1 cellular context compared by ENCODE assay signal in the genomic region with DNA sequence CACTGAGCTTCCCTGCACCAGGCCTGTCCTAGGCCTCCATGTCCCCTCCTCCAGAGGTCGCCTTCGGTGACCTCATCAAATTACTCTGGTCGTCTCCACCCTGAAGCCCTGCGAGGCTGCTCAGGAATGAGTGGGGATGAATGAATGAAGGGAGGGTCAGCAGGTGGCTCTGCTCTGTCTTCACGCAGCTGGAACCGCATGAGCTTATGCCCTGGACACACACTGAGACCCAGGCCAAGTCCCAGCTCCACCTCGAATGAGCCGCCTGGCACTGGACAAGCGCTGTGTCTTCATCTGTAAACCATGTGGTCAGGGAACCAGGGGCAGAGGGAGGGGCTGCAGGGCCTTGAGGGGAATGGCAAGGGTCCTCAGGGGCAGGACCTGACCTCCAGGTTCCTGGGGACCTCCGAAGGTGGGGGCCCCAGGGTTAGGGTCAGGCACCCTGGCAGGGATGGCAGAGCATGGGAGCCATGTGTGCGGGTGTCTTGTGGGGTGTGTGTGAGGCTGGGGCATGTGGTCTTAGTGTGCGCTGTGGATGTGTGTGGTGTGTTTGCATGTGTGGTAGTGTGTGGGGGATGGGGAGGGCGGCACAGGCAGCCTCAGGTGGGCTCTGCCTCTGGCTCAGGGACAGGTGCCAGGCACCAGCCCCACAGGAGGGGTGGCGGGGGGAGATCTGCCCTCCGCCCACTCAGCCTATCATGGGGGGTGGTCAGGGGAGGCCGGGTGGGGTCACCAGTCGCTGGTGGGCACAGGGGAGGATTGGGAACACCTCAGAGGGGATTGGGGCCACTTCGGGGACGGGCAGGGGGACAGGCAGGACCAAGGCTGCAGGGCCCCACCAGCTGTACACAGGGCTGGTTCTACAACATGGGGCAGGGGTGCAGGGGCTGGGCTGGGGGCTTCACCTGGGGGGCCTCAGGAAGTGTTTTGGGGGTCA.
TF ChIP-seq lines count a peak whose summit lies in the region.

No MANE protein-coding gene starts in this region.

TF ChIP-seq in HCT116, 20 proteins besides CTCF, POLR2A, EP300 and RAD21 (continued from another document):
- TF ChIP-seq, protein P1, sequence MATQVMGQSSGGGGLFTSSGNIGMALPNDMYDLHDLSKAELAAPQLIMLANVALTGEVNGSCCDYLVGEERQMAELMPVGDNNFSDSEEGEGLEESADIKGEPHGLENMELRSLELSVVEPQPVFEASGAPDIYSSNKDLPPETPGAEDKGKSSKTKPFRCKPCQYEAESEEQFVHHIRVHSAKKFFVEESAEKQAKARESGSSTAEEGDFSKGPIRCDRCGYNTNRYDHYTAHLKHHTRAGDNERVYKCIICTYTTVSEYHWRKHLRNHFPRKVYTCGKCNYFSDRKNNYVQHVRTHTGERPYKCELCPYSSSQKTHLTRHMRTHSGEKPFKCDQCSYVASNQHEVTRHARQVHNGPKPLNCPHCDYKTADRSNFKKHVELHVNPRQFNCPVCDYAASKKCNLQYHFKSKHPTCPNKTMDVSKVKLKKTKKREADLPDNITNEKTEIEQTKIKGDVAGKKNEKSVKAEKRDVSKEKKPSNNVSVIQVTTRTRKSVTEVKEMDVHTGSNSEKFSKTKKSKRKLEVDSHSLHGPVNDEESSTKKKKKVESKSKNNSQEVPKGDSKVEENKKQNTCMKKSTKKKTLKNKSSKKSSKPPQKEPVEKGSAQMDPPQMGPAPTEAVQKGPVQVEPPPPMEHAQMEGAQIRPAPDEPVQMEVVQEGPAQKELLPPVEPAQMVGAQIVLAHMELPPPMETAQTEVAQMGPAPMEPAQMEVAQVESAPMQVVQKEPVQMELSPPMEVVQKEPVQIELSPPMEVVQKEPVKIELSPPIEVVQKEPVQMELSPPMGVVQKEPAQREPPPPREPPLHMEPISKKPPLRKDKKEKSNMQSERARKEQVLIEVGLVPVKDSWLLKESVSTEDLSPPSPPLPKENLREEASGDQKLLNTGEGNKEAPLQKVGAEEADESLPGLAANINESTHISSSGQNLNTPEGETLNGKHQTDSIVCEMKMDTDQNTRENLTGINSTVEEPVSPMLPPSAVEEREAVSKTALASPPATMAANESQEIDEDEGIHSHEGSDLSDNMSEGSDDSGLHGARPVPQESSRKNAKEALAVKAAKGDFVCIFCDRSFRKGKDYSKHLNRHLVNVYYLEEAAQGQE (IDR thresholded peaks at IDR 0.05; ENCODE audit: low read depth) = no peak
- TF ChIP-seq YY1 (IDR thresholded peaks at IDR 0.05; ENCODE audit: extremely low read depth, insufficient replicate concordance, low read depth, low read length) (no peak), POLR2AphosphoS5 (IDR thresholded peaks at IDR 0.05; ENCODE audit: low read depth, low read length) (no peak), EZH2 (IDR thresholded peaks at IDR 0.05) (no peak), ZFX (IDR thresholded peaks at IDR 0.05) (no peak), ZNF274 (IDR thresholded peaks at IDR 0.05; ENCODE audit: low read depth, low read length) (no peak), SP1 (IDR thresholded peaks at IDR 0.05; ENCODE audit: low read depth) (no peak), ELF1 (IDR thresholded peaks at IDR 0.05; ENCODE audit: borderline replicate concordance, low read depth) (no peak), CEBPB (IDR thresholded peaks at IDR 0.05; ENCODE audit: low read depth) (no peak), EGR1 (IDR thresholded peaks at IDR 0.05; ENCODE audit: low read depth) (no peak), FOSL1 (IDR thresholded peaks at IDR 0.05; ENCODE audit: low read depth) (no peak), TCF7L2 (IDR thresholded peaks at IDR 0.05; ENCODE audit: borderline replicate concordance, extremely low read depth, insufficient read depth, insufficient read length) (no peak)
- TF ChIP-seq, protein P2, sequence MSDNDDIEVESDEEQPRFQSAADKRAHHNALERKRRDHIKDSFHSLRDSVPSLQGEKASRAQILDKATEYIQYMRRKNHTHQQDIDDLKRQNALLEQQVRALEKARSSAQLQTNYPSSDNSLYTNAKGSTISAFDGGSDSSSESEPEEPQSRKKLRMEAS (IDR thresholded peaks at IDR 0.05) = no peak
- TF ChIP-seq, protein P3, sequence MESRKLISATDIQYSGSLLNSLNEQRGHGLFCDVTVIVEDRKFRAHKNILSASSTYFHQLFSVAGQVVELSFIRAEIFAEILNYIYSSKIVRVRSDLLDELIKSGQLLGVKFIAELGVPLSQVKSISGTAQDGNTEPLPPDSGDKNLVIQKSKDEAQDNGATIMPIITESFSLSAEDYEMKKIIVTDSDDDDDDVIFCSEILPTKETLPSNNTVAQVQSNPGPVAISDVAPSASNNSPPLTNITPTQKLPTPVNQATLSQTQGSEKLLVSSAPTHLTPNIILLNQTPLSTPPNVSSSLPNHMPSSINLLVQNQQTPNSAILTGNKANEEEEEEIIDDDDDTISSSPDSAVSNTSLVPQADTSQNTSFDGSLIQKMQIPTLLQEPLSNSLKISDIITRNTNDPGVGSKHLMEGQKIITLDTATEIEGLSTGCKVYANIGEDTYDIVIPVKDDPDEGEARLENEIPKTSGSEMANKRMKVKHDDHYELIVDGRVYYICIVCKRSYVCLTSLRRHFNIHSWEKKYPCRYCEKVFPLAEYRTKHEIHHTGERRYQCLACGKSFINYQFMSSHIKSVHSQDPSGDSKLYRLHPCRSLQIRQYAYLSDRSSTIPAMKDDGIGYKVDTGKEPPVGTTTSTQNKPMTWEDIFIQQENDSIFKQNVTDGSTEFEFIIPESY (IDR thresholded peaks at IDR 0.05; ENCODE audit: extremely low read depth, insufficient replicate concordance, low read length) = no peak
